In genomic region chr9:98255578-98256296, GRCh38 we compare ENCODE assay signal across 1 cellular context.
TF ChIP-seq lines count a peak whose summit lies in the region.

TBC1D2 (minus strand) TSS chr9:98255649; CDS start chr9:98255541, 108 bp downstream.

TF ChIP-seq in HEK293, 187 proteins besides CTCF, POLR2A, EP300 and RAD21 (continued from another document and continues in another):
- TF ChIP-seq PRDM1 (tag by site-specific recombination; IDR thresholded peaks at IDR 0.05) (no peak), ZNF610 (tag by site-specific recombination; IDR thresholded peaks at IDR 0.05; ENCODE audit: borderline replicate concordance) (no peak), ZNF362 (tag by site-specific recombination; IDR thresholded peaks at IDR 0.05) (no peak), ZNF513 (tag by site-specific recombination; IDR thresholded peaks at IDR 0.05) (no peak), BCL11B (tag by site-specific recombination; IDR thresholded peaks at IDR 0.05; ENCODE audit: low read depth) (no peak), ZNF391 (tag by site-specific recombination; IDR thresholded peaks at IDR 0.05; ENCODE audit: borderline replicate concordance, low read depth) (no peak), ZBTB1 (tag by site-specific recombination; IDR thresholded peaks at IDR 0.05) (no peak), ZFP69B (tag by site-specific recombination; IDR thresholded peaks at IDR 0.05) (no peak), SP7 (tag by site-specific recombination; IDR thresholded peaks at IDR 0.05) (peak; percentile 67), FEZF1 (tag by site-specific recombination; IDR thresholded peaks at IDR 0.05) (no peak), ZBTB49 (tag by site-specific recombination; IDR thresholded peaks at IDR 0.05; ENCODE audit: low read depth) (no peak), ZNF18 (tag by site-specific recombination; IDR thresholded peaks at IDR 0.05) (no peak), ZNF133 (tag by site-specific recombination; IDR thresholded peaks at IDR 0.05) (no peak), ZNF530 (tag by site-specific recombination; IDR thresholded peaks at IDR 0.05; ENCODE audit: low read depth) (no peak), ZNF677 (tag by site-specific recombination; IDR thresholded peaks at IDR 0.05) (no peak), ZBTB8A (tag by site-specific recombination; IDR thresholded peaks at IDR 0.05) (peak; percentile 91), TRIM28 (IDR thresholded peaks at IDR 0.05; ENCODE audit: borderline replicate concordance, low read length) (no peak), ZBTB44 (tag by site-specific recombination; IDR thresholded peaks at IDR 0.05) (no peak), ZNF138 (tag by site-specific recombination; IDR thresholded peaks at IDR 0.05; ENCODE audit: borderline replicate concordance) (no peak), IKZF3 (tag by site-specific recombination; IDR thresholded peaks at IDR 0.05) (no peak), ZSCAN23 (tag by site-specific recombination; IDR thresholded peaks at IDR 0.05) (no peak), ZNF175 (tag by site-specific recombination; IDR thresholded peaks at IDR 0.05) (no peak), ZFP41 (tag by site-specific recombination; IDR thresholded peaks at IDR 0.05; ENCODE audit: borderline replicate concordance) (no peak), ZNF785 (tag by site-specific recombination; IDR thresholded peaks at IDR 0.05) (no peak), ZNF571 (tag by site-specific recombination; IDR thresholded peaks at IDR 0.05) (no peak), ZNF777 (tag by site-specific recombination; IDR thresholded peaks at IDR 0.05; ENCODE audit: borderline replicate concordance) (peak; percentile 74; the same call in 1 of the 2 replicates), ZNF76 (tag by site-specific recombination; IDR thresholded peaks at IDR 0.05; ENCODE audit: borderline replicate concordance, low read depth) (peak; percentile 90; the same call in 1 of the 2 replicates), SP2 (tag by site-specific recombination; IDR thresholded peaks at IDR 0.05) (peak; percentile 82), ZSCAN4 (tag by site-specific recombination; IDR thresholded peaks at IDR 0.05) (no peak), ZNF394 (tag by site-specific recombination; IDR thresholded peaks at IDR 0.05; ENCODE audit: borderline replicate concordance) (peak; percentile 74; the same call in 1 of the 2 replicates), OSR2 (tag by site-specific recombination; IDR thresholded peaks at IDR 0.05) (peak; percentile 37; the same call in 1 of the 2 replicates), ZNF747 (tag by site-specific recombination; IDR thresholded peaks at IDR 0.05) (no peak), ZBTB26 (tag by site-specific recombination; optimal IDR thresholded peaks at IDR 0.05) (peak; percentile 77), KLF17 (tag by site-specific recombination; IDR thresholded peaks at IDR 0.05) (0 out of 2 replicates have a peak, but pooled peaks have one; percentile 40), KLF8 (tag by site-specific recombination; IDR thresholded peaks at IDR 0.05) (peak; percentile 92), ZNF211 (tag by site-specific recombination; IDR thresholded peaks at IDR 0.05; ENCODE audit: low read depth) (no peak), GLIS1 (tag by site-specific recombination; IDR thresholded peaks at IDR 0.05) (peak; percentile 46; the same call in 1 of the 2 replicates), ZNF555 (tag by site-specific recombination; conservative IDR thresholded peaks at IDR 0.05) (no peak), ZNF704 (tag by site-specific recombination; IDR thresholded peaks at IDR 0.05) (no peak), ZNF518A (tag by site-specific recombination; conservative IDR thresholded peaks at IDR 0.05; ENCODE audit: low read depth) (peak; percentile 71), ELK4 (IDR thresholded peaks at IDR 0.05; ENCODE audit: borderline replicate concordance, low read depth, low read length) (no peak; the same call in 1 of the 2 replicates), ZNF335 (tag by site-specific recombination; conservative IDR thresholded peaks at IDR 0.05) (peak; percentile 99), ZNF112 (tag by site-specific recombination; IDR thresholded peaks at IDR 0.05) (no peak)
